Comparison of ENCODE assay signal across 9 cellular contexts in the genomic region with DNA sequence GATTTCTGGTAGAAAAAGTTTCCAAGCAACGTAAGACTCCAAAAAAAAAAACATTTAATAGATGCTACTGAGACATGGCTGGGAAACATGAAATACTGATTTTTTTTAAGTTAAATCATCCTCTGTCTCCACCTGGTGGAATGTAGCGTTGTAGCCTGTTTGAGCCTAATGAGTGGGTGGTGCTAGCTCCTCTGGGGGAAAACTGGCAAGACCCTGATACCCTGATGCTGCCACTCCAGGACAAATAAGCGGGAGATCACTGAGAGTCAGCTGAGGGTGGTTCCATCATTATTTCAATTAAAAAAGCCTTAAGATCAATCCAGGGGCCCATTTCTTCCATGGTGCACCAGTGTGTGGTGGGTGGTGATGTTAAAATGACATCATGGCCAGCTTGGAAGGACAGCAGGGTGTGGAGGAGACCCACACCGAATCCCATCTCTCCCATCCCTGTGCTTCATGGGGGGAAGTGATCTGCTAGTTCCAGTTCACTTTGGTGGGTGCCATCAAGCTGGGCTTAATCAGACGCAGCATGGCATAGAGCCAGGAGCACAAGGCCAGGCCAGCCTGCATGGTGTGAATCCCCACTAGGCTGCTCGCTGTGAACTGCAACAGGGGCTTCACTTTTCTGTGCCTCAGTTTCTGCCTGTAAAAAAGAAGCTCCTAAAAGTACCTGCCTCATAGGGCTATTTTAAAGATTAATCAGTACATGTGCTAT. TPM values are rescaled to one million over a fixed set of nuclear protein-coding genes. Genes with fewer than 3 reads are reported as not detected.
DNase-seq lines count a peak whose midpoint lies in the region; ATAC-seq, FAIRE-seq and TF ChIP-seq lines count a peak whose summit lies in the region.
"Had no signal": no experiment of that assay in that cellular context is flagged by ENCODE, and none has a peak within 500 bp of the region (broad histone marks: within the 10 kb centered on the region; RNA-seq: fewer than 3 reads in every experiment).

No MANE protein-coding gene starts in this region.

- FAIRE-seq in astrocyte (lab: Jason Lieb, UNC) (no peak), HepG2 (lab: Jason Lieb, UNC) (peak; percentile 12)

- H3K4me3 ChIP-seq in DND-41 (ENCODE audit: low read depth in 1 of 2, low read length in 2 of 2) = no peak overlapping the region
- no peak overlapping the region for H3K4me3 ChIP-seq in astrocyte (ENCODE audit: insufficient read depth, low read depth, low read length)
- H3K4me3 ChIP-seq in HepG2 (replicated peaks in 1 of 3; ENCODE audit: insufficient read depth in 1 of 3, low read depth in 2 of 3, low read length in 3 of 3) = no peak overlapping the region

- BruUV-seq in HepG2 (replicated peaks; lab: Mats Ljungman, UMichigan) = no TSS peak

- CTCF ChIA-PET in HepG2 (lab: Yijun Ruan, JAX; ENCODE audit: low intra/inter-chr PET ratio, low total read pairs) = interaction anchor here (1.7 to 1.9 kb wide), 3 partner anchors 16 to 155 kb away, joined by 5 to 16 read pairs (median 7); no protein-coding TSS in a partner anchor

- no peaks in the 10 kb centered on the region for H3K27me3 Mint-ChIP-seq in astrocyte (ENCODE audit: low read depth, unreplicated experiment)
- no peaks in the 10 kb centered on the region for H3K27me3 Mint-ChIP-seq in activated T-helper 2 cell treated with anti-CD3 and anti-CD28 coated beads, Interferon-gamma antibody, Interleukin-2, Interleukin-4, amounts not matched to agents 10 μg/mL and 5 μg/mL and 100 μg/mL, durations not matched to agents 14 hours and 24 hours and 36 hours (ENCODE audit: low read depth)

- no peak for TF ChIP-seq EP300 in HepG2 (IDR thresholded peaks at IDR 0.05; ENCODE audit: low read depth in 2 of 2, low read length in 2 of 2)
- no peak for TF ChIP-seq EP300 in HepG2 (CRISPR knock-in tag; IDR thresholded peaks at IDR 0.05; ENCODE audit: borderline replicate concordance)

- intact Hi-C loops in HepG2 (cut with micrococcal nuclease; ENCODE audit: unreplicated experiment) = loop anchor here (1.0 kb wide), 1 partner anchor 64 kb away; no protein-coding TSS in a partner anchor
- intact Hi-C loops in activated T-helper 2 cell treated with anti-CD3 and anti-CD28 coated beads, Interferon-gamma antibody, Interleukin-2, Interleukin-4, amounts not matched to agents 10 μg/mL and 5 μg/mL and 100 μg/mL, durations not matched to agents 14 hours and 24 hours and 36 hours (cut with micrococcal nuclease) = no loop called here

- peaks cover 16% of the 10 kb centered on the region for H3K4me1 Mint-ChIP-seq in astrocyte (ENCODE audit: low read depth, unreplicated experiment)
- peaks cover 2% of the 10 kb centered on the region for H3K4me1 Mint-ChIP-seq in activated T-helper 2 cell treated with anti-CD3 and anti-CD28 coated beads, Interferon-gamma antibody, Interleukin-2, Interleukin-4, amounts not matched to agents 10 μg/mL and 5 μg/mL and 100 μg/mL, durations not matched to agents 14 hours and 24 hours and 36 hours (ENCODE audit: low read depth)

- DNase-seq in DND-41 (no peak), HuH-7.5 (ENCODE audit: low spot score) (peak; percentile 15), astrocyte (ENCODE audit: low read depth) (no peak), HepG2 (ENCODE audit: low spot score) (no peak), cerebellar nuclear complex (lab: John Stamatoyannopoulos, UW) (no peak), LoVo (ENCODE audit: low spot score) (no peak), NCI-H2081 treated with DMSO at 0.1 percent for 48 hours (lab: John Stamatoyannopoulos, UW) (no peak)
- no peak for DNase-seq in activated T-helper 2 cell treated with anti-CD3 and anti-CD28 coated beads, Interferon-gamma antibody, Interleukin-2, Interleukin-4, amounts not matched to agents 10 μg/mL and 5 μg/mL and 100 μg/mL, durations not matched to agents 14 hours and 24 hours and 36 hours (ENCODE audit: low spot score)
- DNase-seq: midbrain had no signal

- POLR2A ChIA-PET in HepG2 (lab: Yijun Ruan, JAX) = no interaction called here

- no peak overlapping the region for H3K4me2 ChIP-seq in DND-41 (ENCODE audit: insufficient read depth, low read length)
- H3K4me2 ChIP-seq in astrocyte (ENCODE audit: low read length) = no peak overlapping the region
- H3K4me2 ChIP-seq in HepG2 (ENCODE audit: low read depth, low read length) = no peak overlapping the region

- H3K9me3 ChIP-seq in DND-41 (ENCODE audit: insufficient read depth, low read length, severe bottlenecking) (no peaks in the 10 kb centered on the region), astrocyte (ENCODE audit: insufficient read depth, low read depth, low read length) (no peaks in the 10 kb centered on the region), HepG2 (ENCODE audit: low read length) (no peaks in the 10 kb centered on the region)

- peak; percentile 59; the same call in 2 of the 3 replicates for ATAC-seq in DND-41 (ENCODE audit: insufficient read depth, low read depth)
- peak; percentile 61 for ATAC-seq in HepG2

- H3K27ac Mint-ChIP-seq in astrocyte (ENCODE audit: unreplicated experiment) = no peak overlapping the region
- no peak overlapping the region for H3K27ac Mint-ChIP-seq in activated T-helper 2 cell treated with anti-CD3 and anti-CD28 coated beads, Interferon-gamma antibody, Interleukin-2, Interleukin-4, amounts not matched to agents 10 μg/mL and 5 μg/mL and 100 μg/mL, durations not matched to agents 14 hours and 24 hours and 36 hours

- no peak overlapping the region for H2AFZ ChIP-seq in DND-41 (ENCODE audit: low read depth, low read length)
- no peak overlapping the region for H2AFZ ChIP-seq in astrocyte (ENCODE audit: low read depth, low read length)
- no peak overlapping the region for H2AFZ ChIP-seq in HepG2 (ENCODE audit: low read length)

- H3K9ac ChIP-seq in DND-41 (ENCODE audit: low read depth, low read length) = no peak overlapping the region
- no peak overlapping the region for H3K9ac ChIP-seq in astrocyte (ENCODE audit: low read length)
- H3K9ac ChIP-seq in HepG2 (ENCODE audit: insufficient read depth, low read depth, low read length) = no peak overlapping the region

- in situ Hi-C loops in HepG2 (cut with HindIII; ENCODE audit: extremely low pct_ligation_motif_present, low pct_unique_long_range_greater_than_20kb) = no loop called here

- H3K36me3 ChIP-seq in DND-41 (ENCODE audit: insufficient read depth, low read length) = peaks cover 9% of the 10 kb centered on the region
- H3K36me3 ChIP-seq in astrocyte (ENCODE audit: insufficient read depth, low read length) = peaks cover 4% of the 10 kb centered on the region
- no peaks in the 10 kb centered on the region for H3K36me3 ChIP-seq in HepG2 (replicated peaks in 1 of 2; ENCODE audit: control insufficient read depth in 1 of 2, insufficient read depth in 2 of 2, low read length in 2 of 2)

- peak; percentile 52 for TF ChIP-seq CTCF in DND-41 (IDR thresholded peaks at IDR 0.05; ENCODE audit: borderline replicate concordance, extremely low read depth, low read length, poor library complexity, severe bottlenecking)
- peak; percentile 53 for TF ChIP-seq CTCF in astrocyte (IDR thresholded peaks at IDR 0.05; ENCODE audit: insufficient read depth, low read depth, low read length)
- peak; percentile 65 for TF ChIP-seq CTCF in HepG2 (CRISPR knock-in tag; IDR thresholded peaks at IDR 0.05)

- 19% methylated on average over 5 of the region's 6 CpGs for WGBS in HepG2 (ENCODE audit: low lambda C conversion rate)

- H3K36me3 Mint-ChIP-seq in astrocyte (ENCODE audit: low read depth, unreplicated experiment) = peaks cover 7% of the 10 kb centered on the region
- peaks cover 34% of the 10 kb centered on the region for H3K36me3 Mint-ChIP-seq in activated T-helper 2 cell treated with anti-CD3 and anti-CD28 coated beads, Interferon-gamma antibody, Interleukin-2, Interleukin-4, amounts not matched to agents 10 μg/mL and 5 μg/mL and 100 μg/mL, durations not matched to agents 14 hours and 24 hours and 36 hours (ENCODE audit: low read depth)

- H3K79me2 ChIP-seq in DND-41 (ENCODE audit: insufficient read depth, low read length) (no peaks in the 10 kb centered on the region), astrocyte (ENCODE audit: insufficient read depth, low read length) (no peaks in the 10 kb centered on the region), HepG2 (ENCODE audit: insufficient read depth, low read length) (no peaks in the 10 kb centered on the region)

- H3K4me1 ChIP-seq in DND-41 (ENCODE audit: insufficient read depth, low read length) (no peaks in the 10 kb centered on the region), astrocyte (ENCODE audit: insufficient read depth, low read length) (peaks cover 17% of the 10 kb centered on the region), HepG2 (ENCODE audit: insufficient read depth, low read length) (peaks cover 29% of the 10 kb centered on the region)

- H3K27ac ChIP-seq in DND-41 (ENCODE audit: low read length) (no peak overlapping the region), astrocyte (ENCODE audit: low read depth, low read length) (no peak overlapping the region), HepG2 (ENCODE audit: extremely low read length, insufficient read depth, low read length) (no peak overlapping the region)

- no peaks in the 10 kb centered on the region for H3K9me3 Mint-ChIP-seq in astrocyte (ENCODE audit: unreplicated experiment)
- H3K9me3 Mint-ChIP-seq in activated T-helper 2 cell treated with anti-CD3 and anti-CD28 coated beads, Interferon-gamma antibody, Interleukin-2, Interleukin-4, amounts not matched to agents 10 μg/mL and 5 μg/mL and 100 μg/mL, durations not matched to agents 14 hours and 24 hours and 36 hours = no peaks in the 10 kb centered on the region

- H3K4me3 Mint-ChIP-seq in astrocyte (ENCODE audit: unreplicated experiment) = no peak overlapping the region
- no peak overlapping the region for H3K4me3 Mint-ChIP-seq in activated T-helper 2 cell treated with anti-CD3 and anti-CD28 coated beads, Interferon-gamma antibody, Interleukin-2, Interleukin-4, amounts not matched to agents 10 μg/mL and 5 μg/mL and 100 μg/mL, durations not matched to agents 14 hours and 24 hours and 36 hours (ENCODE audit: low read depth)

- TF ChIP-seq RAD21 in HepG2 (CRISPR knock-in tag; IDR thresholded peaks at IDR 0.05) = peak; percentile 31; the same call in 1 of the 2 replicates

- no peaks in the 10 kb centered on the region for H3K27me3 ChIP-seq in DND-41 (ENCODE audit: insufficient read depth, low read length, poor library complexity)
- no peaks in the 10 kb centered on the region for H3K27me3 ChIP-seq in astrocyte (ENCODE audit: insufficient read depth, low read length)
- no peaks in the 10 kb centered on the region for H3K27me3 ChIP-seq in HepG2 (ENCODE audit: control insufficient read depth in 1 of 2, insufficient read depth in 2 of 2, low read length in 2 of 2)

- H4K20me1 ChIP-seq in DND-41 (ENCODE audit: insufficient read depth, low read length) (no peaks in the 10 kb centered on the region), astrocyte (ENCODE audit: insufficient read depth, low read length) (no peaks in the 10 kb centered on the region), HepG2 (ENCODE audit: insufficient read depth, low read length) (no peaks in the 10 kb centered on the region)

- TF ChIP-seq POLR2A in HepG2 (IDR thresholded peaks at IDR 0.05; ENCODE audit: insufficient read depth in 1 of 2, low read depth in 2 of 2, low read length in 2 of 2) = no peak

RNA-seq across cellular contexts. Expression of a gene that starts 12.8 kb away (rescaled TPM):
- total RNA-seq in astrocyte (32.1 and 32.5 TPM in 2 replicates), HepG2 (2016; rRNA removed; fragmentation: Illumina TruSeq; extraction: Trizol) (54.6 and 79.2 TPM in 2 replicates)
- total RNA-seq in HepG2 (2016; cell fraction: cytosol; rRNA removed; fragmentation: Illumina TruSeq; extraction: Trizol; ENCODE audit: low read depth) = 12.2 and 13.6 TPM in 2 replicates
- total RNA-seq in HepG2 (2016; cell fraction: insoluble cytoplasmic fraction; rRNA removed; fragmentation: Illumina TruSeq; extraction: Trizol) = 55.4 and 85.0 TPM in 2 replicates
- 37.8 and 41.2 TPM in 2 replicates for total RNA-seq in HepG2 (2016; cell fraction: membrane; rRNA removed; fragmentation: Illumina TruSeq; extraction: Trizol)
- 20.0 and 20.7 TPM in 2 replicates for total RNA-seq in HepG2 (2016; cell fraction: nucleus; rRNA removed; fragmentation: Illumina TruSeq; extraction: Trizol)
- 22.8 and 31.7 TPM in 2 replicates for polyA plus RNA-seq in HepG2 (2011; rRNA removed)
- 16.1 and 23.7 TPM in 2 replicates for polyA plus RNA-seq in HepG2 (2011; cell fraction: cytosol; rRNA removed)
- 4.2 and 5.9 TPM in 2 replicates for polyA plus RNA-seq in HepG2 (2011; cell fraction: nucleus; rRNA removed)
- 22.8 and 28.4 TPM in 2 replicates for polyA plus RNA-seq in HepG2 (2012)
- 14.5 and 15.5 TPM in 2 replicates for polyA plus RNA-seq in HepG2 (2016; cell fraction: cytosol; fragmentation: Illumina TruSeq; extraction: Trizol; ENCODE audit: low read depth)
- polyA plus RNA-seq in HepG2 (2016; cell fraction: insoluble cytoplasmic fraction; fragmentation: Illumina TruSeq; extraction: Trizol; ENCODE audit: low read depth) = 81.8 and 85.5 TPM in 2 replicates
- polyA plus RNA-seq in HepG2 (2016; cell fraction: membrane; fragmentation: Illumina TruSeq; extraction: Trizol; ENCODE audit: low read depth) = 32.1 and 36.3 TPM in 2 replicates
- polyA plus RNA-seq in HepG2 (2016; cell fraction: nucleus; fragmentation: Illumina TruSeq; extraction: Trizol; ENCODE audit: insufficient read depth, low read depth) = 30.6 and 31.3 TPM in 2 replicates
- polyA minus RNA-seq in HepG2 (2011; rRNA and poly(A)+ RNA removed; ENCODE audit: low replicate concordance) = 5.2 and 11.4 TPM in 2 replicates
- 13.1 and 14.4 TPM in 2 replicates for polyA minus RNA-seq in HepG2 (2011; cell fraction: cytosol; rRNA and poly(A)+ RNA removed)
- polyA minus RNA-seq in HepG2 (2011; cell fraction: nucleus; rRNA and poly(A)+ RNA removed) = 12.4 and 15.7 TPM in 2 replicates
- total RNA-seq in activated T-helper 2 cell treated with anti-CD3 and anti-CD28 coated beads, Interferon-gamma antibody, Interleukin-2, Interleukin-4, amounts not matched to agents 10 μg/mL and 5 μg/mL and 100 μg/mL, durations not matched to agents 14 hours and 24 hours and 36 hours = 39.6 and 40.4 TPM in 2 replicates

RNA-seq across cellular contexts. Expression of a gene that starts 35.7 kb away (rescaled TPM):
- 2.0 and 2.3 TPM in 2 replicates for total RNA-seq in astrocyte
- 0.31 and 0.75 TPM in 2 replicates for total RNA-seq in HepG2 (2016; rRNA removed; fragmentation: Illumina TruSeq; extraction: Trizol)
- total RNA-seq in HepG2 (2016; cell fraction: cytosol; rRNA removed; fragmentation: Illumina TruSeq; extraction: Trizol; ENCODE audit: low read depth) = not detected in 2 replicates
- total RNA-seq in HepG2 (2016; cell fraction: insoluble cytoplasmic fraction; rRNA removed; fragmentation: Illumina TruSeq; extraction: Trizol) = 0.22 and 0.26 TPM in 2 replicates
- total RNA-seq in HepG2 (2016; cell fraction: membrane; rRNA removed; fragmentation: Illumina TruSeq; extraction: Trizol) = 0.28 TPM in 1 of 2 replicates, not detected in the other
- total RNA-seq in HepG2 (2016; cell fraction: nucleus; rRNA removed; fragmentation: Illumina TruSeq; extraction: Trizol) = 0.34 and 0.47 TPM in 2 replicates
- 0.58 and 0.74 TPM in 2 replicates for polyA plus RNA-seq in HepG2 (2011; rRNA removed)
- polyA plus RNA-seq in HepG2 (2011; cell fraction: cytosol; rRNA removed) = 0.23 and 0.40 TPM in 2 replicates
- 2.1 and 2.6 TPM in 2 replicates for polyA plus RNA-seq in HepG2 (2011; cell fraction: nucleus; rRNA removed)
- 0.72 and 1.5 TPM in 2 replicates for polyA plus RNA-seq in HepG2 (2012)
- not detected in 2 replicates for polyA plus RNA-seq in HepG2 (2016; cell fraction: cytosol; fragmentation: Illumina TruSeq; extraction: Trizol; ENCODE audit: low read depth)
- 0.38 and 0.50 TPM in 2 replicates for polyA plus RNA-seq in HepG2 (2016; cell fraction: insoluble cytoplasmic fraction; fragmentation: Illumina TruSeq; extraction: Trizol; ENCODE audit: low read depth)
- 0.17 and 0.26 TPM in 2 replicates for polyA plus RNA-seq in HepG2 (2016; cell fraction: membrane; fragmentation: Illumina TruSeq; extraction: Trizol; ENCODE audit: low read depth)
- 0.89 and 2.5 TPM in 2 replicates for polyA plus RNA-seq in HepG2 (2016; cell fraction: nucleus; fragmentation: Illumina TruSeq; extraction: Trizol; ENCODE audit: insufficient read depth, low read depth)
- polyA minus RNA-seq in HepG2 (2011; rRNA and poly(A)+ RNA removed; ENCODE audit: low replicate concordance) = 0.19 and 0.26 TPM in 2 replicates
- not detected in 2 replicates for polyA minus RNA-seq in HepG2 (2011; cell fraction: cytosol; rRNA and poly(A)+ RNA removed)
- 0.90 and 0.99 TPM in 2 replicates for polyA minus RNA-seq in HepG2 (2011; cell fraction: nucleus; rRNA and poly(A)+ RNA removed)
- total RNA-seq in activated T-helper 2 cell treated with anti-CD3 and anti-CD28 coated beads, Interferon-gamma antibody, Interleukin-2, Interleukin-4, amounts not matched to agents 10 μg/mL and 5 μg/mL and 100 μg/mL, durations not matched to agents 14 hours and 24 hours and 36 hours = 1.0 and 1.1 TPM in 2 replicates

RNA-seq across cellular contexts. Expression of a gene that starts 57.3 kb away (rescaled TPM):
- 0.45 and 0.79 TPM in 2 replicates for total RNA-seq in astrocyte
- total RNA-seq in HepG2 (2016; rRNA removed; fragmentation: Illumina TruSeq; extraction: Trizol) = not detected in 2 replicates
- total RNA-seq in HepG2 (2016; cell fraction: cytosol; rRNA removed; fragmentation: Illumina TruSeq; extraction: Trizol; ENCODE audit: low read depth) = not detected in 2 replicates
- total RNA-seq in HepG2 (2016; cell fraction: insoluble cytoplasmic fraction; rRNA removed; fragmentation: Illumina TruSeq; extraction: Trizol) = not detected in 2 replicates
- total RNA-seq in HepG2 (2016; cell fraction: membrane; rRNA removed; fragmentation: Illumina TruSeq; extraction: Trizol) = not detected in 2 replicates
- not detected in 2 replicates for total RNA-seq in HepG2 (2016; cell fraction: nucleus; rRNA removed; fragmentation: Illumina TruSeq; extraction: Trizol)
- polyA plus RNA-seq in HepG2 (2011; rRNA removed) = not detected in 2 replicates
- not detected in 2 replicates for polyA plus RNA-seq in HepG2 (2011; cell fraction: cytosol; rRNA removed)
- polyA plus RNA-seq in HepG2 (2011; cell fraction: nucleus; rRNA removed) = not detected in 2 replicates
- not detected in 2 replicates for polyA plus RNA-seq in HepG2 (2012)
- not detected in 2 replicates for polyA plus RNA-seq in HepG2 (2016; cell fraction: cytosol; fragmentation: Illumina TruSeq; extraction: Trizol; ENCODE audit: low read depth)
- not detected in 2 replicates for polyA plus RNA-seq in HepG2 (2016; cell fraction: insoluble cytoplasmic fraction; fragmentation: Illumina TruSeq; extraction: Trizol; ENCODE audit: low read depth)
- not detected in 2 replicates for polyA plus RNA-seq in HepG2 (2016; cell fraction: membrane; fragmentation: Illumina TruSeq; extraction: Trizol; ENCODE audit: low read depth)
- polyA plus RNA-seq in HepG2 (2016; cell fraction: nucleus; fragmentation: Illumina TruSeq; extraction: Trizol; ENCODE audit: insufficient read depth, low read depth) = not detected in 2 replicates
- not detected in 2 replicates for polyA minus RNA-seq in HepG2 (2011; rRNA and poly(A)+ RNA removed; ENCODE audit: low replicate concordance)
- polyA minus RNA-seq in HepG2 (2011; cell fraction: cytosol; rRNA and poly(A)+ RNA removed) = not detected in 2 replicates
- not detected in 2 replicates for polyA minus RNA-seq in HepG2 (2011; cell fraction: nucleus; rRNA and poly(A)+ RNA removed)
- 0.16 and 0.18 TPM in 2 replicates for total RNA-seq in activated T-helper 2 cell treated with anti-CD3 and anti-CD28 coated beads, Interferon-gamma antibody, Interleukin-2, Interleukin-4, amounts not matched to agents 10 μg/mL and 5 μg/mL and 100 μg/mL, durations not matched to agents 14 hours and 24 hours and 36 hours
